Comparison of ENCODE assay signal across 8 cellular contexts in genomic region chr2:47043142-47043890, GRCh38.
A peak's percentile ranks its signal among the peaks of the same experiment; 100 is the strongest.
DNase-seq lines count a peak whose midpoint lies in the region; ATAC-seq and TF ChIP-seq lines count a peak whose summit lies in the region.

No MANE protein-coding gene starts in this region.

- no peaks in the 10 kb centered on the region for H4K20me1 ChIP-seq in Karpas-422 (ENCODE audit: insufficient read depth, low read depth, low read length)

- H3K36me3 Mint-ChIP-seq in central memory CD8-positive, alpha-beta T cell (ENCODE audit: insufficient read depth), result peaks cover 24% of the 10 kb centered on the region

- H3K4me2 ChIP-seq in Karpas-422 (ENCODE audit: low read depth, low read length, poor library complexity, severe bottlenecking), result no peak overlapping the region

- peaks cover 4 to 33% (median 17%) of the 10 kb centered on the region in 4 donors for H3K4me1 ChIP-seq in liver (ENCODE audit: control insufficient read depth in 4 of 4, insufficient read depth in 4 of 4, low read length in 3 of 4)
- H3K4me1 ChIP-seq in upper lobe of left lung, result peaks cover 30 to 54% (median 39%) of the 10 kb centered on the region in 4 donors
- no peaks in the 10 kb centered on the region for H3K4me1 ChIP-seq in Karpas-422 (ENCODE audit: low read length)

- H3K27me3 ChIP-seq in BJ (ENCODE audit: control insufficient read depth, insufficient read depth, low read length) (no peaks in the 10 kb centered on the region), liver (ENCODE audit: control insufficient read depth in 4 of 4, insufficient read depth in 4 of 4, low read length in 3 of 4) (no peaks in the 10 kb centered on the region), upper lobe of left lung (no peaks in the 10 kb centered on the region), Karpas-422 (ENCODE audit: low read length) (no peaks in the 10 kb centered on the region)

- H3K27ac Mint-ChIP-seq in central memory CD8-positive, alpha-beta T cell (ENCODE audit: low read depth), result peak overlapping the region; percentile 36

- TF ChIP-seq POLR2A in NB4 (IDR thresholded peaks at IDR 0.05; ENCODE audit: extremely low read depth, insufficient read length) (no peak), upper lobe of left lung (IDR thresholded peaks at IDR 0.05) (no peak)

- H3K27ac ChIP-seq in liver (ENCODE audit: low read depth in 1 of 2, low read length in 2 of 2) (peak overlapping the region in 1 of 2 donors; percentile 32), upper lobe of left lung (peak overlapping the region; percentile 42 to 84 (median 76)), Karpas-422 (ENCODE audit: low read length) (no peak overlapping the region)

- WGBS in liver, result 82% methylated on average over 8 of the region's 8 CpGs
- WGBS in upper lobe of left lung, 2 donors, result 68 to 72% methylated on average over 7 to 8 of the region's 8 CpGs

- no peak overlapping the region for H3K9ac ChIP-seq in liver (ENCODE audit: low read depth in 1 of 2, low read length in 2 of 2)
- H3K9ac ChIP-seq in Karpas-422 (ENCODE audit: low read length), result no peak overlapping the region

- no peak for ATAC-seq in central memory CD8-positive, alpha-beta T cell (replicated peaks; ENCODE audit: extremely low read depth, poor library complexity, severe bottlenecking)
- ATAC-seq in upper lobe of left lung (ENCODE audit: low FRiP score in 2 of 2) (peak; percentile 39 to 76), GM21526 (IDR thresholded peaks at IDR 0.05; ENCODE audit: low FRiP score, unreplicated experiment) (no peak)

- POLR2A ChIA-PET in BJ (lab: Charles Lee), result interaction anchor here (0.6 to 1.0 kb wide), 2 partner anchors 12 to 22 kb away, joined by 3 to 5 read pairs; no protein-coding TSS in a partner anchor

- H3K36me3 ChIP-seq in BJ (ENCODE audit: control insufficient read depth, insufficient read depth, low read length), result peaks cover 33% of the 10 kb centered on the region
- H3K36me3 ChIP-seq in liver (ENCODE audit: control insufficient read depth in 4 of 4, insufficient read depth in 3 of 4, low read depth in 1 of 4, low read length in 3 of 4), result peaks cover 0 to 4% (median 1%) of the 10 kb centered on the region in 4 donors
- peaks cover 6 to 38% (median 28%) of the 10 kb centered on the region in 4 donors for H3K36me3 ChIP-seq in upper lobe of left lung
- peaks cover 26% of the 10 kb centered on the region for H3K36me3 ChIP-seq in Karpas-422 (ENCODE audit: insufficient read depth, low read length)

- CTCF ChIA-PET in BJ (lab: Yijun Ruan, JAX), result interaction anchor here (1.0 to 1.7 kb wide), 3 partner anchors 14 to 280 kb away, joined by 3 to 6 read pairs (median 4); no protein-coding TSS in a partner anchor

- H3K27me3 Mint-ChIP-seq in central memory CD8-positive, alpha-beta T cell, result no peaks in the 10 kb centered on the region

- DNase-seq in BJ (ENCODE audit: low read depth) (peak; percentile 66), NB4 (ENCODE audit: low read depth) (peak; percentile 52), upper lobe of left lung (no peak), NCI-H2081 (lab: John Stamatoyannopoulos, UW) (no peak), Karpas-422 (no peak)
- DNase-seq in central memory CD8-positive, alpha-beta T cell (ENCODE audit: low spot score in 2 of 2), result no peak

- TF ChIP-seq EP300 in upper lobe of left lung (IDR thresholded peaks at IDR 0.05), result no peak

- H3K4me1 Mint-ChIP-seq in central memory CD8-positive, alpha-beta T cell, result peaks cover 21% of the 10 kb centered on the region

- no peaks in the 10 kb centered on the region for H3K9me2 ChIP-seq in Karpas-422 (replicated peaks; ENCODE audit: insufficient read depth, low read length)

- H3K9me3 Mint-ChIP-seq in central memory CD8-positive, alpha-beta T cell, result no peaks in the 10 kb centered on the region

- TF ChIP-seq CTCF in BJ (IDR thresholded peaks at IDR 0.05; ENCODE audit: insufficient read depth, low read depth, low read length), result no peak
- TF ChIP-seq CTCF in NB4 (IDR thresholded peaks at IDR 0.05; ENCODE audit: low read depth, low read length), result no peak
- no peak for TF ChIP-seq CTCF in liver (IDR thresholded peaks at IDR 0.05; ENCODE audit: low read depth, low read length, missing input control)
- no peak for TF ChIP-seq CTCF in upper lobe of left lung (IDR thresholded peaks at IDR 0.05)

- 0 out of 2 replicates have a peak overlapping the region, but pooled peaks have one; percentile 6 for H3K4me3 ChIP-seq in BJ (ENCODE audit: low read depth, low read length)
- no peak overlapping the region for H3K4me3 ChIP-seq in NB4 (ENCODE audit: low read depth, low read length)
- H3K4me3 ChIP-seq in liver (ENCODE audit: low read depth in 1 of 3, low read length in 3 of 3), result no peak overlapping the region
- H3K4me3 ChIP-seq in upper lobe of left lung, result no peak overlapping the region
- H3K4me3 ChIP-seq in Karpas-422 (ENCODE audit: low read length), result no peak overlapping the region

- H3K79me2 ChIP-seq in Karpas-422 (ENCODE audit: low read length), result no peaks in the 10 kb centered on the region

- H2AFZ ChIP-seq in Karpas-422 (ENCODE audit: low read length), result no peak overlapping the region

- H3K9me3 ChIP-seq in liver (ENCODE audit: control insufficient read depth in 4 of 4, low read length in 3 of 4), result no peaks in the 10 kb centered on the region
- no peaks in the 10 kb centered on the region for H3K9me3 ChIP-seq in upper lobe of left lung
- H3K9me3 ChIP-seq in Karpas-422 (ENCODE audit: low read length), result no peaks in the 10 kb centered on the region

- peak; percentile 36 to 57 for TF ChIP-seq RAD21 in liver (IDR thresholded peaks at IDR 0.05)

- no peak overlapping the region for H3K4me3 Mint-ChIP-seq in central memory CD8-positive, alpha-beta T cell

TF ChIP-seq in liver, 16 proteins besides CTCF, POLR2A, EP300 and RAD21:
- TF ChIP-seq ATF3 (IDR thresholded peaks at IDR 0.05) (no peak), ZBTB33 (IDR thresholded peaks at IDR 0.05) (no peak), SP1 (IDR thresholded peaks at IDR 0.05) (peak; percentile 50), GABPA (IDR thresholded peaks at IDR 0.05 in 1 of 2, conservative IDR thresholded peaks at IDR 0.05 in 1 of 2) (no peak), MAX (IDR thresholded peaks at IDR 0.05) (no peak), HNF4G (IDR thresholded peaks at IDR 0.05) (no peak), HNF4A (conservative IDR thresholded peaks at IDR 0.05) (no peak), JUND (IDR thresholded peaks at IDR 0.05) (no peak), FOXA1 (IDR thresholded peaks at IDR 0.05) (no peak), RXRA (IDR thresholded peaks at IDR 0.05) (peak; percentile 31 to 65), EGR1 (IDR thresholded peaks at IDR 0.05; ENCODE audit: low read depth in 2 of 2) (no peak), REST (IDR thresholded peaks at IDR 0.05) (no peak), YY1 (IDR thresholded peaks at IDR 0.05) (no peak), NR2F2 (IDR thresholded peaks at IDR 0.05) (peak; percentile 95), FOXA2 (IDR thresholded peaks at IDR 0.05) (no peak), TAF1 (conservative IDR thresholded peaks at IDR 0.05) (no peak)

Comparison
In these comparisons a context has a peak if more than half of its experiments do, and no peak if none do; other contexts are left out.
1. DNase-seq: peak in BJ (single experiment) and NB4 (single experiment); none in central memory CD8-positive, alpha-beta T cell (0 of 2), upper lobe of left lung (0 of 2), NCI-H2081 (0 of 2) and Karpas-422 (single experiment).
2. ATAC-seq: peak in upper lobe of left lung (2 of 2); none in central memory CD8-positive, alpha-beta T cell (single experiment) and GM21526 (single experiment).